Comparison of ENCODE assay signal across 10 cellular contexts in the genomic region with DNA sequence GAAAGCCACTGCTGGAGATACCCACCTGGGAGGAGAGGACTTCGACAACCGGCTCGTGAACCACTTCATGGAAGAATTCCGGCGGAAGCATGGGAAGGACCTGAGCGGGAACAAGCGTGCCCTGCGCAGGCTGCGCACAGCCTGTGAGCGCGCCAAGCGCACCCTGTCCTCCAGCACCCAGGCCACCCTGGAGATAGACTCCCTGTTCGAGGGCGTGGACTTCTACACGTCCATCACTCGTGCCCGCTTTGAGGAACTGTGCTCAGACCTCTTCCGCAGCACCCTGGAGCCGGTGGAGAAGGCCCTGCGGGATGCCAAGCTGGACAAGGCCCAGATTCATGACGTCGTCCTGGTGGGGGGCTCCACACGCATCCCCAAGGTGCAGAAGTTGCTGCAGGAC. TPM values are rescaled to one million over a fixed set of nuclear protein-coding genes. Genes with fewer than 3 reads are reported as not detected.
A peak's percentile ranks its signal among the peaks of the same experiment; 100 is the strongest.
DNase-seq lines count a peak whose midpoint lies in the region; ATAC-seq and TF ChIP-seq lines count a peak whose summit lies in the region.
"Not testable (repeated sequence)": the region's sequence is repeated elsewhere in the genome, so short reads cannot be mapped to it uniquely, and the experiment has no call there.
"Had no signal": no experiment of that assay in that cellular context is flagged by ENCODE, and none has a peak within 500 bp of the region (broad histone marks: within the 10 kb centered on the region; RNA-seq: fewer than 3 reads in every experiment).

No MANE protein-coding gene starts in this region.

- H4K20me1 ChIP-seq in KMS-11 (ENCODE audit: insufficient read depth), result not testable (repeated sequence)

- not testable (repeated sequence) for H3K27ac ChIP-seq in CD8-positive, alpha-beta T cell (ENCODE audit: low read depth, low read length); KMS-11; mesodermal cell (ENCODE audit: low read depth, low read length, severe bottlenecking); psoas muscle; thymus (ENCODE audit: low read depth)
- H3K27ac ChIP-seq in breast epithelium (peak overlapping the region in 1 of 2 donors; percentile 81), heart right ventricle (peak overlapping the region in 1 of 10 donors; percentile 79)

- not testable (repeated sequence) for H3K36me3 ChIP-seq in CD8-positive, alpha-beta T cell (ENCODE audit: insufficient read depth, low read length); KMS-11 (ENCODE audit: insufficient read depth); breast epithelium; mesodermal cell (ENCODE audit: control insufficient read depth, insufficient read depth, low read length); psoas muscle (ENCODE audit: insufficient read depth in 1 of 2, low read depth in 1 of 2); thymus (ENCODE audit: control insufficient read depth, insufficient read depth)
- H3K36me3 ChIP-seq in heart right ventricle, result peaks cover 0 to 12% (median 0%) of the 10 kb centered on the region in 9 donors

- H3K9me3 ChIP-seq in CD8-positive, alpha-beta T cell (ENCODE audit: low read length); breast epithelium; heart right ventricle; mesodermal cell (ENCODE audit: control insufficient read depth, low read length); psoas muscle; thymus (ENCODE audit: control insufficient read depth): not testable (repeated sequence)

- not testable (repeated sequence) for ATAC-seq in CD8-positive, alpha-beta T cell; psoas muscle
- peak in 3 of 8 donors; percentile 18 to 41 (median 36) for ATAC-seq in heart right ventricle

- not testable (repeated sequence) for DNase-seq in CD8-positive, alpha-beta T cell; activated T-cell treated with anti-CD3 and anti-CD28 coated beads, Interleukin-2, amount 50 U/mL, for 24 hours; breast epithelium (ENCODE audit: low spot score in 2 of 2)
- peak in 1 of 2 donors; percentile 21 for DNase-seq in heart right ventricle
- peak in 1 of 2 donors; percentile 56 for DNase-seq in psoas muscle

- H3K79me2 ChIP-seq in KMS-11 (ENCODE audit: insufficient read depth, low read depth), result not testable (repeated sequence)

- CTCF ChIA-PET in CD8-positive, alpha-beta T cell (lab: Charles Lee), result not testable (repeated sequence)

- not testable (repeated sequence) for TF ChIP-seq CTCF in CD8-positive, alpha-beta T cell (IDR thresholded peaks at IDR 0.05); KMS-11 (conservative IDR thresholded peaks at IDR 0.05; ENCODE audit: low read depth, low read length); breast epithelium (IDR thresholded peaks at IDR 0.05); heart right ventricle (IDR thresholded peaks at IDR 0.05); psoas muscle (IDR thresholded peaks at IDR 0.05)

- intact Hi-C loops in CD8-positive, alpha-beta T cell (cut with DNase I, micrococcal nuclease); breast epithelium (cut with DNase I; ENCODE audit: low total_unique reads); heart right ventricle (cut with DNase I); psoas muscle (cut with DNase I): not testable (repeated sequence)

- H3K4me3 ChIP-seq in CD8-positive, alpha-beta T cell (ENCODE audit: low read depth, low read length), result peak overlapping the region; percentile 52
- H3K4me3 ChIP-seq in KMS-11 (IDR thresholded peaks at IDR 0.05; ENCODE audit: insufficient read depth, low read depth, low read length), result not testable (repeated sequence)
- H3K4me3 ChIP-seq in breast epithelium (peak overlapping the region; percentile 56 to 84 (median 75)), heart right ventricle (peak overlapping the region in 8 of 10 donors; percentile 71 to 89 (median 78)), mesodermal cell (ENCODE audit: extremely low read depth, insufficient read depth, low read length, poor library complexity, severe bottlenecking) (peak overlapping the region; percentile 59), psoas muscle (peak overlapping the region; percentile 81), thymus (ENCODE audit: low read length) (peak overlapping the region; percentile 40)

- not testable (repeated sequence) for H3K9me3 Mint-ChIP-seq in CD8-positive, alpha-beta T cell; activated T-cell treated with anti-CD3 and anti-CD28 coated beads, Interleukin-2, amount 50 U/mL, for 24 hours

- not testable (repeated sequence) for H3K4me1 ChIP-seq in CD8-positive, alpha-beta T cell (ENCODE audit: insufficient read depth, low read length); KMS-11 (ENCODE audit: low read depth, poor library complexity, severe bottlenecking); breast epithelium; mesodermal cell (ENCODE audit: control insufficient read depth, insufficient read depth, low read length, poor library complexity, severe bottlenecking); psoas muscle; thymus (ENCODE audit: control insufficient read depth, insufficient read depth, low read length)
- peaks cover 0 to 22% (median 0%) of the 10 kb centered on the region in 9 donors for H3K4me1 ChIP-seq in heart right ventricle

- POLR2A ChIA-PET in CD8-positive, alpha-beta T cell (lab: Charles Lee), result not testable (repeated sequence)

- not testable (repeated sequence) for H3K27ac Mint-ChIP-seq in CD8-positive, alpha-beta T cell; activated T-cell treated with anti-CD3 and anti-CD28 coated beads, Interleukin-2, amount 50 U/mL, for 24 hours

- not testable (repeated sequence) for H3K36me3 Mint-ChIP-seq in CD8-positive, alpha-beta T cell; activated T-cell treated with anti-CD3 and anti-CD28 coated beads, Interleukin-2, amount 50 U/mL, for 24 hours (ENCODE audit: low read depth)

- peak overlapping the region; percentile 82 for H3K4me3 Mint-ChIP-seq in CD8-positive, alpha-beta T cell
- peak overlapping the region; percentile 80 for H3K4me3 Mint-ChIP-seq in activated T-cell treated with anti-CD3 and anti-CD28 coated beads, Interleukin-2, amount 50 U/mL, for 24 hours

- H3K9ac ChIP-seq in KMS-11, result peak overlapping the region; percentile 83; the same call in 1 of the 2 replicates

- peak overlapping the region; percentile 98; the same call in 1 of the 2 replicates for H2AFZ ChIP-seq in KMS-11 (ENCODE audit: low read depth)

- TF ChIP-seq POLR2A in breast epithelium (IDR thresholded peaks at IDR 0.05), result not testable (repeated sequence)

- H3K4me1 Mint-ChIP-seq in CD8-positive, alpha-beta T cell (ENCODE audit: low read depth), result peaks cover 10% of the 10 kb centered on the region
- H3K4me1 Mint-ChIP-seq in activated T-cell treated with anti-CD3 and anti-CD28 coated beads, Interleukin-2, amount 50 U/mL, for 24 hours (ENCODE audit: low read depth), result peaks cover 17% of the 10 kb centered on the region

- H3K4me2 ChIP-seq in KMS-11, result peak overlapping the region; percentile 55

- H3K27me3 Mint-ChIP-seq in CD8-positive, alpha-beta T cell (ENCODE audit: low read depth), result not testable (repeated sequence)
- peaks cover 17% of the 10 kb centered on the region for H3K27me3 Mint-ChIP-seq in activated T-cell treated with anti-CD3 and anti-CD28 coated beads, Interleukin-2, amount 50 U/mL, for 24 hours

- 37 to 52% methylated on average over 17 of the region's 23 CpGs for WGBS in heart right ventricle, 2 donors
- WGBS in mesodermal cell (ENCODE audit: insufficient coverage in 2 of 2), 2 experiments, result 85 to 100% methylated on average over 7 to 8 of the region's 23 CpGs
- 40 to 52% (median 44%) methylated on average over 12 to 21 of the region's 23 CpGs for WGBS in psoas muscle, 3 donors
- 36% methylated on average over 18 of the region's 23 CpGs for WGBS in thymus

- H3K27me3 ChIP-seq in CD8-positive, alpha-beta T cell (ENCODE audit: insufficient read depth, low read length); KMS-11 (ENCODE audit: insufficient read depth, low read depth); breast epithelium; heart right ventricle; thymus (ENCODE audit: control insufficient read depth, insufficient read depth): not testable (repeated sequence)
- peaks cover 0 to 13% (median 0%) of the 10 kb centered on the region in 3 donors for H3K27me3 ChIP-seq in psoas muscle (ENCODE audit: insufficient read depth in 3 of 3, low read length in 2 of 3)

RNA-seq across cellular contexts. Expression of gene HSPA6, which starts 1.0 kb away (rescaled TPM):
- under 1 TPM; 0.17 to 0.30 TPM for total RNA-seq in CD8-positive, alpha-beta T cell
- total RNA-seq in breast epithelium (10 to 100 TPM in 1 of 3 donors, 1 to 10 TPM in 2; 1.3 to 17.1 (median 5.3) TPM), heart right ventricle (1 to 10 TPM in 4 of 10 donors, under 1 TPM in 6; 0.13 to 5.6 (median 0.58) TPM), psoas muscle (10 to 100 TPM in 1 of 4 donors, 1 to 10 TPM in 2, under 1 TPM in 1; 0.49 to 37.7 (median 5.7) TPM)
- polyA plus RNA-seq in heart right ventricle (1 to 10 TPM in 1 of 2 donors, under 1 TPM in 1; 0.73 to 1.7 TPM), psoas muscle (under 1 TPM; 0.32 to 0.98 (median 0.85) TPM), thymus (12.3 TPM)
- polyA plus RNA-seq in mesodermal cell (2013, experiment 1 of 2), result 0.18 TPM
- polyA plus RNA-seq in mesodermal cell (2013, experiment 2 of 2), result 0.15 TPM

RNA-seq across cellular contexts. Expression of gene FCGR2A, which starts 20.1 kb away (rescaled TPM):
- total RNA-seq in CD8-positive, alpha-beta T cell, result under 1 TPM; 0.31 to 0.46 TPM
- total RNA-seq in breast epithelium (10 to 100 TPM; 33.1 to 70.6 (median 48.4) TPM), heart right ventricle (10 to 100 TPM in 5 of 10 donors, 1 to 10 TPM in 5; 4.2 to 66.0 (median 9.9) TPM), psoas muscle (10 to 100 TPM in 1 of 4 donors, 1 to 10 TPM in 3; 6.6 to 11.6 (median 7.3) TPM)
- polyA plus RNA-seq in heart right ventricle (10 to 100 TPM; 11.3 to 16.4 TPM), psoas muscle (1 to 10 TPM; 1.1 to 2.5 (median 1.2) TPM), thymus (50.0 TPM)
- 1.7 TPM for polyA plus RNA-seq in mesodermal cell (2013, experiment 1 of 2)
- polyA plus RNA-seq in mesodermal cell (2013, experiment 2 of 2), result 1.9 TPM
- total RNA-seq: epithelial cell of proximal tubule had no signal

RNA-seq across cellular contexts. Expression of gene FCGR3A, which starts 24.3 kb away (rescaled TPM):
- total RNA-seq in CD8-positive, alpha-beta T cell, result under 1 TPM; 0.98 to 1.00 TPM
- total RNA-seq in breast epithelium (10 to 100 TPM in 2 of 3 donors, 1 to 10 TPM in 1; 8.6 to 23.9 (median 12.9) TPM), heart right ventricle (100 to 1,000 TPM in 1 of 10 donors, 10 to 100 TPM in 3, 1 to 10 TPM in 6; 1.9 to 120 (median 6.2) TPM), psoas muscle (10 to 100 TPM in 1 of 4 donors, 1 to 10 TPM in 3; 1.8 to 11.4 (median 8.1) TPM)
- polyA plus RNA-seq in heart right ventricle (10 to 100 TPM in 1 of 2 donors, 1 to 10 TPM in 1; 5.6 to 10.7 TPM), psoas muscle (1 to 10 TPM; 1.8 to 4.7 (median 2.1) TPM), thymus (41.1 TPM)
- not detected for polyA plus RNA-seq in mesodermal cell (2013, experiment 1 of 2)
- polyA plus RNA-seq in mesodermal cell (2013, experiment 2 of 2), result 0.25 TPM
- total RNA-seq: epithelial cell of proximal tubule; T-helper 2 cell treated with Interferon-gamma antibody and Interleukin-4, amounts not matched to agents 100 ng/mL and 5 ng/mL, for 36 hours had no signal
